8 cellular contexts compared by ENCODE assay signal in genomic region chr3:143847787-143848631, GRCh38. TPM values are rescaled to one million over a fixed set of nuclear protein-coding genes. Genes with fewer than 3 reads are reported as not detected.
A peak's percentile ranks its signal among the peaks of the same experiment; 100 is the strongest.
DNase-seq lines count a peak whose midpoint lies in the region; ATAC-seq and TF ChIP-seq lines count a peak whose summit lies in the region.

TSS of gene SLC9A9 (minus strand) at chr3:143848468. CDS start at chr3:143848322, 146 bp downstream.

- intact Hi-C loops in activated CD8-positive, alpha-beta T cell treated with anti-CD3 and anti-CD28 coated beads for 36 hours (cut with micrococcal nuclease), result loop anchor here (5.0 kb wide), 1 partner anchor 71 kb away; no protein-coding TSS in a partner anchor
- intact Hi-C loops in mucosa of descending colon (cut with DNase I, micrococcal nuclease), result no loop called here

- H3K4me3 ChIP-seq in esophagus (ENCODE audit: low read depth in 1 of 2, low read length in 2 of 2) (peak within 1 kb of the TSS; percentile 52 to 96), mucosa of descending colon (peak within 1 kb of the TSS; percentile 12), thymus (ENCODE audit: low read length) (peak within 1 kb of the TSS; percentile 58)

- H3K4me3 Mint-ChIP-seq in activated CD8-positive, alpha-beta T cell treated with anti-CD3 and anti-CD28 coated beads for 36 hours, result peak within 1 kb of the TSS; percentile 84

- no peak for TF ChIP-seq CTCF in activated CD8-positive, alpha-beta T cell treated with anti-CD3 and anti-CD28 coated beads for 36 hours (IDR thresholded peaks at IDR 0.05)
- TF ChIP-seq CTCF in mucosa of descending colon (IDR thresholded peaks at IDR 0.05), result no peak

- H3K36me3 Mint-ChIP-seq in activated CD8-positive, alpha-beta T cell treated with anti-CD3 and anti-CD28 coated beads for 36 hours (ENCODE audit: low read depth), result no peaks in the 10 kb centered on the region

- H3K9me3 ChIP-seq in esophagus (ENCODE audit: control insufficient read depth in 2 of 2, insufficient read depth in 1 of 2, low read depth in 1 of 2, low read length in 1 of 2) (no peaks in the 10 kb centered on the region), mucosa of descending colon (no peaks in the 10 kb centered on the region), thymus (ENCODE audit: control insufficient read depth) (no peaks in the 10 kb centered on the region)

- peak within 1 kb of the TSS; percentile 84 for H3K27ac Mint-ChIP-seq in activated CD8-positive, alpha-beta T cell treated with anti-CD3 and anti-CD28 coated beads for 36 hours

- H3K4me1 ChIP-seq in esophagus (ENCODE audit: control insufficient read depth in 2 of 2, insufficient read depth in 2 of 2, low read length in 1 of 2), result no peaks in the 10 kb centered on the region
- no peaks in the 10 kb centered on the region for H3K4me1 ChIP-seq in mucosa of descending colon (ENCODE audit: low read depth)
- no peaks in the 10 kb centered on the region for H3K4me1 ChIP-seq in thymus (ENCODE audit: control insufficient read depth, insufficient read depth, low read length)

- 1 to 4% methylated on average over 15 of the region's 15 CpGs for WGBS in esophagus, 2 donors
- WGBS in thymus, result under 1% methylated on average over 15 of the region's 15 CpGs

- no peaks in the 10 kb centered on the region for H3K27me3 ChIP-seq in esophagus (ENCODE audit: control insufficient read depth in 1 of 2, insufficient read depth in 2 of 2, low read length in 2 of 2)
- no peaks in the 10 kb centered on the region for H3K27me3 ChIP-seq in thymus (ENCODE audit: control insufficient read depth, insufficient read depth)

- CTCF ChIA-PET in activated CD8-positive, alpha-beta T cell treated with anti-CD3 and anti-CD28 coated beads for 36 hours (lab: Charles Lee), result interaction anchor here (1.8 kb wide), 1 partner anchor 124 kb away, joined by 5 read pairs; the partner anchor contains the start of gene DIPK2A

- H3K36me3 ChIP-seq in esophagus (ENCODE audit: control insufficient read depth in 2 of 2, insufficient read depth in 2 of 2, low read length in 1 of 2) (no peaks in the 10 kb centered on the region), mucosa of descending colon (ENCODE audit: low read depth) (no peaks in the 10 kb centered on the region), thymus (ENCODE audit: control insufficient read depth, insufficient read depth) (no peaks in the 10 kb centered on the region)

- H3K9me3 Mint-ChIP-seq in activated CD8-positive, alpha-beta T cell treated with anti-CD3 and anti-CD28 coated beads for 36 hours, result no peaks in the 10 kb centered on the region

- H3K27ac ChIP-seq in esophagus (ENCODE audit: low read depth in 2 of 2, low read length in 1 of 2) (peak within 1 kb of the TSS; percentile 69 to 76), thymus (ENCODE audit: low read depth) (peak within 1 kb of the TSS; percentile 44)

- peaks cover 44% of the 10 kb centered on the region for H3K4me1 Mint-ChIP-seq in activated CD8-positive, alpha-beta T cell treated with anti-CD3 and anti-CD28 coated beads for 36 hours (ENCODE audit: low read depth)

- peaks cover 2% of the 10 kb centered on the region for H3K27me3 Mint-ChIP-seq in activated CD8-positive, alpha-beta T cell treated with anti-CD3 and anti-CD28 coated beads for 36 hours

- ATAC-seq in GM18520 (IDR thresholded peaks at IDR 0.05; ENCODE audit: unreplicated experiment) (peak; percentile 97), HG02970 (IDR thresholded peaks at IDR 0.05; ENCODE audit: low FRiP score, unreplicated experiment) (peak; percentile 90), mucosa of descending colon (peak; percentile 84)
- peak; percentile 95 for ATAC-seq in activated CD8-positive, alpha-beta T cell treated with anti-CD3 and anti-CD28 coated beads for 36 hours

- DNase-seq in AG20443 (ENCODE audit: low spot score) (peak; percentile 64), NCI-H524 treated with DMSO at 0.1 percent for 48 hours (lab: John Stamatoyannopoulos, UW) (peak; percentile 15), mucosa of descending colon (peak in 1 of 3 donors; percentile 32)
- peak; percentile 52 for DNase-seq in activated CD8-positive, alpha-beta T cell treated with anti-CD3 and anti-CD28 coated beads for 36 hours

- POLR2A ChIA-PET in activated CD8-positive, alpha-beta T cell treated with anti-CD3 and anti-CD28 coated beads for 36 hours (lab: Charles Lee), result interaction anchor here (1.1 to 2.2 kb wide), 3 partner anchors 48 to 124 kb away, joined by 3 to 9 read pairs (median 3); partner anchors contain the start of gene DIPK2A

RNA-seq across cellular contexts. Expression of gene SLC9A9, which starts in this region (rescaled TPM):
- 1 to 10 TPM; 1.9 to 2.2 TPM for total RNA-seq in activated CD8-positive, alpha-beta T cell treated with anti-CD3 and anti-CD28 coated beads for 36 hours
- polyA plus RNA-seq in esophagus, result 10 to 100 TPM in 1 of 2 donors, 1 to 10 TPM in 1; 8.3 to 11.9 TPM
- total RNA-seq in mucosa of descending colon, result 10 to 100 TPM in 1 of 3 donors, 1 to 10 TPM in 2; 3.2 to 18.2 (median 6.8) TPM
- 21.2 TPM for polyA plus RNA-seq in thymus

Comparison
In these comparisons a context has a peak if more than half of its experiments do, and no peak if none do; other contexts are left out.
1. H3K4me3 ChIP-seq: peak in every context shown above with its lines; median percentile 74 in esophagus; 58 in thymus; 12 in mucosa of descending colon.